In the genomic region with DNA sequence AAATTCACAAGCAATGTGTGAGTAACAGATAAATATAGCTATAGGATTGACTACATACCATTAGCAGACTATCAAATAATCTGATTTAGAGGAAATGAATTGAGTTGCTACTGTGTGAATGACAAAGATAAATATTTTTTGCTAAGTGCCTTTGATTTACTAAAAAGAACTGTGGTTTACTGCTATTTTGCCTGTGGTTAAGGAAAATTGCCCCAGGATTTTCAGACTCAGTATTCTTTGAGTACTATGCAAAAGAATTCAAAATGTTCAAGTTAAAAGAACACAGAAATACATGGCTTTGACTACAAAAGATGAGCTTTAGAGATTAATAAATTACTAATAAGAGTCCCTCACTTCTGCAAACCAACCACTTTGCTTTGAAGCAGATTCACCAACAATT, we compare ENCODE assay signal across 24 cellular contexts.
"Had no signal": no experiment of that assay in that cellular context is flagged by ENCODE, and none has a peak within 500 bp of the region (broad histone marks: within the 10 kb centered on the region; RNA-seq: fewer than 3 reads in every experiment).

No MANE protein-coding gene starts in this region.

- H3K4me1 ChIP-seq: gastroesophageal sphincter, heart left ventricle, left lung, parathyroid adenoma, right atrium auricular region, stomach, testis had no signal

- H3K27me3 ChIP-seq: dorsolateral prefrontal cortex, gastroesophageal sphincter, heart left ventricle, hepatocyte, left lung, neural progenitor cell, right atrium auricular region, stomach, testis, tibial artery had no signal

- DNase-seq: dorsolateral prefrontal cortex; effector CD4-positive, alpha-beta T cell; foreskin fibroblast; heart left ventricle; left cardiac atrium; left lung; mesendoderm; midbrain; naive thymus-derived CD4-positive, alpha-beta T cell; stimulated activated CD4-positive, alpha-beta T cell treated with anti-CD3 and anti-CD28 coated beads, Interleukin-2, amount 100 ng/mL, for 24 hours; stimulated activated CD4-positive, alpha-beta T cell treated with anti-CD3 and anti-CD28 coated beads, Interleukin-4, amount 100 ng/mL, for 24 hours; stimulated activated naive CD4-positive, alpha-beta T cell treated with Interleukin-2 at 50 U/mL for 16 hours; stomach; testis; tibial artery had no signal

- ATAC-seq: esophagus mucosa; gastroesophageal sphincter; heart left ventricle; left cardiac atrium; left lung; naive thymus-derived CD4-positive, alpha-beta T cell; sciatic nerve; stimulated activated effector memory CD8-positive, alpha-beta T cell treated with anti-CD3 and anti-CD28 coated beads, Interleukin-12 subunit alpha, Interleukin-12 subunit beta, amount 100 ng/mL, for 72 hours had no signal

- H3K9me3 ChIP-seq: gastroesophageal sphincter, heart left ventricle, left lung, right atrium auricular region, stomach, testis, tibial artery had no signal

- H3K4me2 ChIP-seq: hepatocyte, neural progenitor cell had no signal

- H3K79me2 ChIP-seq: hepatocyte, parathyroid adenoma had no signal

- H3K4me3 ChIP-seq: dorsolateral prefrontal cortex, gastroesophageal sphincter, heart left ventricle, hepatocyte, left lung, neural progenitor cell, right atrium auricular region, stomach, testis, tibial artery had no signal

- H3K36me3 ChIP-seq: gastroesophageal sphincter, heart left ventricle, left lung, neural progenitor cell, right atrium auricular region, stomach, tibial artery had no signal

- H3K9ac ChIP-seq: neural progenitor cell, parathyroid adenoma had no signal

- H2AFZ ChIP-seq: hepatocyte, neural progenitor cell, parathyroid adenoma had no signal

- H3K27ac ChIP-seq: epithelial cell of prostate, gastroesophageal sphincter, heart left ventricle, hepatocyte, left lung, neural progenitor cell, parathyroid adenoma, right atrium auricular region, stomach, testis, tibial artery had no signal
